Comparison of ENCODE assay signal across 32 cellular contexts in the genomic region with DNA sequence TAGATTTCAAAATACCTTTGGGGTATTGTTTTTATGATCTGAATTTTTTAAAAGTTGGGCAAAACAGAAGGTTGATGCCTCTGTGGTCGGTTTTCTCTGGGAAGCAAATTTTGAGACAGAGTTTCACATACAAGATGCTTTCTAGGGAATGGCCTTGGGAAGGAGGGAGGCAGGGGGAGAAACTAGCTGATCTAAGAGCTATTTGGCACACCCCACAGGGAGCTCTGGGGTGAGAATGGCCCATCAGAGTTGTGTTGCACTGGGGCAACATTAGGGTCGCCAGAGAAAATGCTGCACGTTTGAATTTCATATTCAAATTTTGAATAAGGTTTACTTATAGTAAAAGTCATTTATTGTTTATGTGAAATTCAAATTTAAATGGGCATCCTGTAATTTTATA.
"Had no signal": no experiment of that assay in that cellular context is flagged by ENCODE, and none has a peak within 500 bp of the region (broad histone marks: within the 10 kb centered on the region; RNA-seq: fewer than 3 reads in every experiment).

No MANE protein-coding gene starts in this region.

- DNase-seq: Karpas-422, Kasumi-1, MG63, MM.1S, MV-4-11, NCI-H1048, NCI-H1092, NCI-H1092 treated with DMSO at 0.1 percent for 48 hours, NCI-H1105, NCI-H1105 treated with DMSO at 0.1 percent for 48 hours, NCI-H1417, NCI-H1417 treated with DMSO at 0.1 percent for 48 hours, NCI-H1436, NCI-H1436 treated with DMSO at 0.1 percent for 48 hours, NCI-H146, NCI-H1694, NCI-H1694 treated with DMSO at 0.1 percent for 48 hours, NCI-H187, NCI-H187 treated with DMSO at 0.1 percent for 48 hours, NCI-H1930, NCI-H2029, NCI-H2029 treated with DMSO at 0.1 percent for 48 hours, NCI-H2081, NCI-H2081 treated with DMSO at 0.1 percent for 48 hours, NCI-H2107, NCI-H2171, NCI-H2171 treated with DMSO at 0.1 percent for 48 hours, NCI-H2227 treated with DMSO at 0.1 percent for 48 hours, NCI-H226, NCI-H345, NCI-H446, NCI-H446 treated with DMSO at 0.1 percent for 48 hours had no signal

- H3K36me3 ChIP-seq: MG63 had no signal

- H3K27me3 ChIP-seq: MG63 had no signal

- H3K9me3 ChIP-seq: MG63 had no signal

- H3K4me3 ChIP-seq: MG63 had no signal
